In the genomic region with DNA sequence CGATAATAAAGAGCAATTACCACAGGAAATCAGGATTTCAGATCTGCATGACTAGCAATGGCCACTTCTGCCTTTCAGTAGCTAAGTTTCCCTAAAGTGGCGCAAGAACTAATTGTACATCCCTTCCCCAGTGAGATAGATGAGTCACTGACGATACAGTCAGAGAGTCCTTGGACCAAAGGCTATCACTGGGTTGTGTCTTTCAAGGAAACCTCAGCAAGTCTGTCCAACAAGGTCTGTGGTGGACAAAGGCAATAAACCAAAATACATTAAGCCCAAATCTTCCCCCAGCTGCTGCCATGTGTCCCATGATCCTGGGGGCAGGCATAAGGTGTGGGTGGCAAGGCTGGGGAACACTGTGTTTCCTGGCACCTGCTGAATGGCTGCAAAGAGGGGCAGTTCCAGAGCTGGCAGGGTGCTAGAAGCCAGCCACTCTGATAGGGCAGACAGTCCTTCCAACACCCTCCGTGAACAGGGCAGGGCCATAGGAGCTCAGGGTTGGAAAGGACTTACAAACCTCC, we compare ENCODE assay signal across 1 cellular context.
TF ChIP-seq lines count a peak whose summit lies in the region.

No MANE protein-coding gene starts in this region.

TF ChIP-seq in SK-N-SH, 30 proteins besides CTCF, POLR2A, EP300 and RAD21 (continued from another document):
- no peak for TF ChIP-seq GABPA (IDR thresholded peaks at IDR 0.05; ENCODE audit: low read depth)
- TF ChIP-seq, protein P1, sequence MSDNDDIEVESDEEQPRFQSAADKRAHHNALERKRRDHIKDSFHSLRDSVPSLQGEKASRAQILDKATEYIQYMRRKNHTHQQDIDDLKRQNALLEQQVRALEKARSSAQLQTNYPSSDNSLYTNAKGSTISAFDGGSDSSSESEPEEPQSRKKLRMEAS (IDR thresholded peaks at IDR 0.05; ENCODE audit: low read depth): no peak
- no peak for TF ChIP-seq MXI1 (IDR thresholded peaks at IDR 0.05; ENCODE audit: low read depth, low read length)
